Comparison of ENCODE assay signal across 1 cellular context in the genomic region with DNA sequence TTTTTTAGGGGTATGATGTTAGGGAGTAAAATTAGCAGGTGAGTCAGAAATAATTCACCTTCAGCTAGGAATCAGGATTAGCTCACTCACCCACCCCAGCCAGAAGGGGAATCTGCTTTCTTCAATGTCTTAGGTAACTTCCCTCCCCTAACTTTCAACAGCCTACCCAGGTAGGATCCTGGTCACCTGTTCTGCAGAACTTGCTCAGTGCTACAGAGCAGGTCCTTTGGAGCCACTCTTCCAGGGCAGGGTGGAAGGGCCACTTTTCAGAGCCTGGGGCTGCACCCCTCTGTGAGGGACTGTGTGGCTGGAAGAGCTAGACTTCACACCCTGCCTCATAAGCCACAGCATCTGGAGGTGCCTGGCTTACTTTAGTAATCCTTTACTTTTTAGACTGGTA.
TF ChIP-seq lines count a peak whose summit lies in the region.

No MANE protein-coding gene starts in this region.

TF ChIP-seq in HepG2, 621 proteins besides CTCF, POLR2A, EP300 and RAD21:
- TF ChIP-seq ZNF225 (CRISPR knock-in tag; IDR thresholded peaks at IDR 0.05) (no peak), AKNA (CRISPR knock-in tag; IDR thresholded peaks at IDR 0.05; ENCODE audit: borderline replicate concordance) (no peak), DBP (CRISPR knock-in tag; IDR thresholded peaks at IDR 0.05; ENCODE audit: not compliant biosample characterization) (no peak), GPN1 (CRISPR knock-in tag; IDR thresholded peaks at IDR 0.05; ENCODE audit: borderline replicate concordance) (no peak), PHF8 (CRISPR knock-in tag; IDR thresholded peaks at IDR 0.05) (no peak), CCDC6 (CRISPR knock-in tag; IDR thresholded peaks at IDR 0.05) (no peak), ZNF567 (CRISPR knock-in tag; IDR thresholded peaks at IDR 0.05; ENCODE audit: borderline replicate concordance) (no peak), KLF11 (CRISPR knock-in tag; IDR thresholded peaks at IDR 0.05) (no peak), PRDM4 (CRISPR knock-in tag; IDR thresholded peaks at IDR 0.05; ENCODE audit: borderline replicate concordance) (no peak)
- TF ChIP-seq, protein P1, sequence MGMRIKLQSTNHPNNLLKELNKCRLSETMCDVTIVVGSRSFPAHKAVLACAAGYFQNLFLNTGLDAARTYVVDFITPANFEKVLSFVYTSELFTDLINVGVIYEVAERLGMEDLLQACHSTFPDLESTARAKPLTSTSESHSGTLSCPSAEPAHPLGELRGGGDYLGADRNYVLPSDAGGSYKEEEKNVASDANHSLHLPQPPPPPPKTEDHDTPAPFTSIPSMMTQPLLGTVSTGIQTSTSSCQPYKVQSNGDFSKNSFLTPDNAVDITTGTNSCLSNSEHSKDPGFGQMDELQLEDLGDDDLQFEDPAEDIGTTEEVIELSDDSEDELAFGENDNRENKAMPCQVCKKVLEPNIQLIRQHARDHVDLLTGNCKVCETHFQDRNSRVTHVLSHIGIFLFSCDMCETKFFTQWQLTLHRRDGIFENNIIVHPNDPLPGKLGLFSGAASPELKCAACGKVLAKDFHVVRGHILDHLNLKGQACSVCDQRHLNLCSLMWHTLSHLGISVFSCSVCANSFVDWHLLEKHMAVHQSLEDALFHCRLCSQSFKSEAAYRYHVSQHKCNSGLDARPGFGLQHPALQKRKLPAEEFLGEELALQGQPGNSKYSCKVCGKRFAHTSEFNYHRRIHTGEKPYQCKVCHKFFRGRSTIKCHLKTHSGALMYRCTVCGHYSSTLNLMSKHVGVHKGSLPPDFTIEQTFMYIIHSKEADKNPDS (CRISPR knock-in tag; IDR thresholded peaks at IDR 0.05) = no peak
- TF ChIP-seq, protein P2, sequence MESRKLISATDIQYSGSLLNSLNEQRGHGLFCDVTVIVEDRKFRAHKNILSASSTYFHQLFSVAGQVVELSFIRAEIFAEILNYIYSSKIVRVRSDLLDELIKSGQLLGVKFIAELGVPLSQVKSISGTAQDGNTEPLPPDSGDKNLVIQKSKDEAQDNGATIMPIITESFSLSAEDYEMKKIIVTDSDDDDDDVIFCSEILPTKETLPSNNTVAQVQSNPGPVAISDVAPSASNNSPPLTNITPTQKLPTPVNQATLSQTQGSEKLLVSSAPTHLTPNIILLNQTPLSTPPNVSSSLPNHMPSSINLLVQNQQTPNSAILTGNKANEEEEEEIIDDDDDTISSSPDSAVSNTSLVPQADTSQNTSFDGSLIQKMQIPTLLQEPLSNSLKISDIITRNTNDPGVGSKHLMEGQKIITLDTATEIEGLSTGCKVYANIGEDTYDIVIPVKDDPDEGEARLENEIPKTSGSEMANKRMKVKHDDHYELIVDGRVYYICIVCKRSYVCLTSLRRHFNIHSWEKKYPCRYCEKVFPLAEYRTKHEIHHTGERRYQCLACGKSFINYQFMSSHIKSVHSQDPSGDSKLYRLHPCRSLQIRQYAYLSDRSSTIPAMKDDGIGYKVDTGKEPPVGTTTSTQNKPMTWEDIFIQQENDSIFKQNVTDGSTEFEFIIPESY (CRISPR knock-in tag; IDR thresholded peaks at IDR 0.05) = no peak
TF ChIP-seq in HepG2: peak in this region for 0.
